Comparison of ENCODE assay signal across 21 cellular contexts in genomic region chr12:6523708-6524107, GRCh38.
"Had no signal": no experiment of that assay in that cellular context is flagged by ENCODE, and none has a peak within 500 bp of the region (broad histone marks: within the 10 kb centered on the region; RNA-seq: fewer than 3 reads in every experiment).

No MANE protein-coding gene starts in this region.

- H3K4me1 Mint-ChIP-seq: T-cell had no signal

- DNase-seq: activated CD4-positive, CD25-positive, alpha-beta regulatory T cell treated with anti-CD3 and anti-CD28 coated beads, Interleukin-2, amount 50 U/mL, for 72 hours; activated gamma-delta T cell treated with Interleukin-2 at 50 U/mL for 16 hours; activated T-cell treated with anti-CD3 and anti-CD28 coated beads, Interleukin-2, amount 50 U/mL, for 4 hours; anterior cingulate cortex; dorsolateral prefrontal cortex; erythroblast; hypothalamus; islet precursor cell; SK-N-SH; stimulated activated CD4-positive, alpha-beta T cell treated with anti-CD3 and anti-CD28 coated beads, Interleukin-1b, Interleukin-23, amount 100 ng/mL, for 48 hours; stimulated activated CD8-positive, alpha-beta memory T cell treated with anti-CD3 and anti-CD28 coated beads, Interleukin-4, amount 100 ng/mL, for 48 hours; stimulated activated naive CD4-positive, alpha-beta T cell treated with Interleukin-2 at 50 U/mL for 16 hours; T-cell; uterus had no signal

- H3K27me3 Mint-ChIP-seq: brain; natural killer cell treated with Interleukin-12 subunit alpha and Interleukin-12 subunit beta and Interleukin-15 and Interleukin-18, amount 100 ng/mL, for 72 hours; T-cell had no signal

- H3K4me3 Mint-ChIP-seq: activated T-cell treated with anti-CD3 and anti-CD28 coated beads, Interleukin-2, amount 50 U/mL, for 4 hours; brain; natural killer cell treated with Interleukin-12 subunit alpha and Interleukin-12 subunit beta and Interleukin-15 and Interleukin-18, amount 100 ng/mL, for 72 hours; T-cell had no signal

- H3K4me2 ChIP-seq: SK-N-SH had no signal

- H3K36me3 ChIP-seq: uterus had no signal

- H3K27me3 ChIP-seq: dorsolateral prefrontal cortex, tibial nerve, uterus had no signal

- FAIRE-seq: colon, frontal cortex had no signal

- H3K4me3 ChIP-seq: dorsolateral prefrontal cortex, lung, tibial nerve, uterus had no signal

- H3K27ac Mint-ChIP-seq: natural killer cell treated with Interleukin-12 subunit alpha and Interleukin-12 subunit beta and Interleukin-15 and Interleukin-18, amount 100 ng/mL, for 72 hours had no signal

- H3K4me1 ChIP-seq: tibial nerve, uterus had no signal

- H3K27ac ChIP-seq: tibial nerve, uterus had no signal

- H3K9me3 Mint-ChIP-seq: activated T-cell treated with anti-CD3 and anti-CD28 coated beads, Interleukin-2, amount 50 U/mL, for 4 hours; brain; natural killer cell treated with Interleukin-12 subunit alpha and Interleukin-12 subunit beta and Interleukin-15 and Interleukin-18, amount 100 ng/mL, for 72 hours; T-cell had no signal

- ATAC-seq: activated T-cell treated with anti-CD3 and anti-CD28 coated beads, Interleukin-2, amount 50 U/mL, for 4 hours; left lobe of liver; natural killer cell treated with Interleukin-12 subunit alpha and Interleukin-12 subunit beta and Interleukin-15 and Interleukin-18, amount 100 ng/mL, for 72 hours; T-cell had no signal

- H3K9me3 ChIP-seq: SK-N-SH, tibial nerve, uterus had no signal
